9 cellular contexts compared by ENCODE assay signal in the genomic region with DNA sequence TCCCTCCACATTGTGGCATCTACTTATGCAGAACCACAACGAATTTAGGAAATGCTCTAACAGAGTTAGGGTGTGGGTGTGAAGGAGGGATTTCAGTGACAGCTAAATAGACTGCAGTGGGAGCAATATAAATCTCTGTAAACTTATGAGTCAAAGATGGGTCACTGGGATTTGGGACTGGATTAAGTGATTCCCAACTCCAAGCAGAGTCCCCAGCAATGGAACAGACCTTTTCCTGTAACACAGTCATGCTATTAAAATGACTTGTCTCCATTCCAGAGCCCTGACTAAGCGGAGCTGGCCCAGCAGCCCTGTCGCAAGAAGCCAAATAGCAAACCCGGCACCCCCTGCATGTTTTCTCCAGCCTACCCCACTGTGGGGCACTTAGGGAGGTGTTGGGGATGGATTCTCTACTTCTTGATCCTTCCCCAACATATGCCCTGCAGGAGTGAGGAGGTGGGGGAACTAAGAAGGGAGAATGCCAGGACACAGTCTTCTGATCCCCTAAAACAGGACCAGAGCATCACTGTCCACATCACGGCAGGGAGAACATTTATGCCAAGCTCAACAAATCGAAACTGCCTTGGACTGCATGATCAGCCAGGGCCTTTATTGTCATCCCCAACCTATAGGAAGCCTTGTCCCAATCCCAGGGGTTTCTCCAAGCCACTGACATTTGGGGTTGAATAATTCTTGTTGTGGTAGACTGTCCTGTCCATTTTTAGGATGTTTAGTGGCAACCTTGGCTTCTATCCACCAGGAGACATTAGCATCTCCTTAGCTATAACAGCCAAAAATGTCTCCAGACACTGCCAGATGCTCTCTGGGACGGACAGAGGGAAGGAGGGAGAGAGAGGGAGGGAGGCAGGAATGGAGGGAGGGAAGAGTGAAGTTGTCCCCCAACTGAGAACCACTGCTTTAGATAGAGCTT. TPM values are rescaled to one million over a fixed set of nuclear protein-coding genes. Genes with fewer than 3 reads are reported as not detected.
DNase-seq lines count a peak whose midpoint lies in the region; ATAC-seq and TF ChIP-seq lines count a peak whose summit lies in the region.
"Had no signal": no experiment of that assay in that cellular context is flagged by ENCODE, and none has a peak within 500 bp of the region (broad histone marks: within the 10 kb centered on the region; RNA-seq: fewer than 3 reads in every experiment).

No MANE protein-coding gene starts in this region.

- peak; percentile 1; the same call in 1 of the 2 replicates for TF ChIP-seq RAD21 in IMR-90 (IDR thresholded peaks at IDR 0.05; ENCODE audit: low read length)

- H2AK9ac ChIP-seq in IMR-90 (replicated peaks; ENCODE audit: low read depth, low read length, poor library complexity), result peak overlapping the region; percentile 97

- no CpG with 5 or more reads among the region's 7 CpGs for WGBS in IMR-90 (ENCODE audit: extremely low coverage in 2 of 2, insufficient read length in 1 of 2), 2 experiments
- whole genome bisulfite sequencing in lung, 2 donors, result 52 to 65% methylated on average over 7 of the region's 7 CpGs
- 47 to 62% methylated on average over 7 of the region's 7 CpGs for WGBS in upper lobe of left lung, 2 donors
- no CpG with 5 or more reads among the region's 7 CpGs for WGBS in neuronal stem cell (ENCODE audit: extremely low coverage in 2 of 2, insufficient read length in 2 of 2, insufficient replicate concordance in 1 of 2), 2 donors

- POLR2A ChIA-PET in IMR-90 (lab: Charles Lee; ENCODE audit: unreplicated experiment), result interaction anchor here (0.5 to 1.2 kb wide), 5 partner anchors 10 to 115 kb away, joined by 3 to 5 read pairs (median 3); no protein-coding TSS in a partner anchor

- H3K9ac ChIP-seq in IMR-90 (ENCODE audit: low read depth, low read length) (peak overlapping the region; percentile 96), neuronal stem cell (ENCODE audit: low read depth, low read length, poor library complexity) (no peak overlapping the region)

- H3K9me3 ChIP-seq in IMR-90 (ENCODE audit: control insufficient read depth, insufficient read depth, low read length), result no peaks in the 10 kb centered on the region
- no peaks in the 10 kb centered on the region for H3K9me3 ChIP-seq in lung (ENCODE audit: control insufficient read depth in 2 of 2, insufficient read depth in 1 of 2, low read length in 1 of 2)
- H3K9me3 ChIP-seq in upper lobe of left lung, result no peaks in the 10 kb centered on the region
- no peaks in the 10 kb centered on the region for H3K9me3 ChIP-seq in neuronal stem cell (replicated peaks in 1 of 2; ENCODE audit: control insufficient read depth in 2 of 2, insufficient read depth in 1 of 2, low read depth in 1 of 2, low read length in 2 of 2)

- CTCF ChIA-PET in IMR-90 (lab: Yijun Ruan, JAX), result interaction anchor here (1.2 to 1.5 kb wide), 2 partner anchors 31 to 49 kb away, joined by 4 to 9 read pairs; no protein-coding TSS in a partner anchor

- no peaks in the 10 kb centered on the region for H3K9me3 Mint-ChIP-seq in activated naive CD8-positive, alpha-beta T cell treated with anti-CD3 and anti-CD28 coated beads for 36 hours

- DNase-seq in IMR-90 (peak; percentile 96), dedifferentiated amniotic fluid mesenchymal stem cell (ENCODE audit: extremely low spot score) (peak; percentile 85), lung (ENCODE audit: low spot score) (no peak), upper lobe of left lung (peak in 1 of 2 donors; percentile 43), neuronal stem cell (ENCODE audit: low spot score) (no peak)
- no peak for DNase-seq in activated naive CD8-positive, alpha-beta T cell treated with anti-CD3 and anti-CD28 coated beads for 36 hours
- DNase-seq: NCI-H187 had no signal

- no peak overlapping the region for H2BK12ac ChIP-seq in neuronal stem cell (ENCODE audit: low read length)

- no peak overlapping the region for H3K27ac Mint-ChIP-seq in activated naive CD8-positive, alpha-beta T cell treated with anti-CD3 and anti-CD28 coated beads for 36 hours

- TF ChIP-seq EP300 in upper lobe of left lung (IDR thresholded peaks at IDR 0.05), result no peak

- H2AK5ac ChIP-seq in IMR-90 (ENCODE audit: low read depth, low read length) (peak overlapping the region; percentile 98), neuronal stem cell (ENCODE audit: low read depth, low read length) (no peak overlapping the region)

- peak overlapping the region; percentile 98 for H2BK15ac ChIP-seq in IMR-90 (ENCODE audit: low read depth, low read length)
- H2BK15ac ChIP-seq in neuronal stem cell (ENCODE audit: low read length), result no peak overlapping the region

- H2BK120ac ChIP-seq in IMR-90 (ENCODE audit: low read depth, low read length) (peak overlapping the region; percentile 99), neuronal stem cell (ENCODE audit: low read depth, low read length) (no peak overlapping the region)

- H3K27me3 Mint-ChIP-seq in activated naive CD8-positive, alpha-beta T cell treated with anti-CD3 and anti-CD28 coated beads for 36 hours, result peaks cover 3% of the 10 kb centered on the region

- H3K27me3 ChIP-seq in IMR-90 (ENCODE audit: control insufficient read depth, insufficient read depth, low read length), result no peaks in the 10 kb centered on the region
- H3K27me3 ChIP-seq in lung (ENCODE audit: control insufficient read depth, insufficient read depth), result no peaks in the 10 kb centered on the region
- no peaks in the 10 kb centered on the region for H3K27me3 ChIP-seq in upper lobe of left lung
- no peaks in the 10 kb centered on the region for H3K27me3 ChIP-seq in neuronal stem cell (ENCODE audit: control insufficient read depth in 3 of 3, insufficient read depth in 3 of 3, low read depth in 1 of 3, low read length in 3 of 3)

- no TSS peak for BruUV-seq in IMR-90 (replicated peaks; lab: Mats Ljungman, UMichigan)

- no peak overlapping the region; the same call in 1 of the 2 replicates for H3K4me3 ChIP-seq in IMR-90 (ENCODE audit: insufficient read depth, low read depth, low read length)
- no peak overlapping the region for H3K4me3 ChIP-seq in lung
- H3K4me3 ChIP-seq in upper lobe of left lung, result no peak overlapping the region
- H3K4me3 ChIP-seq in neuronal stem cell (ENCODE audit: low read length in 2 of 2), result no peak overlapping the region

- TF ChIP-seq CTCF in IMR-90 (conservative IDR thresholded peaks at IDR 0.05; ENCODE audit: low read depth, low read length) (no peak), lung (IDR thresholded peaks at IDR 0.05; ENCODE audit: control extremely low read depth, extremely low read depth) (no peak), upper lobe of left lung (IDR thresholded peaks at IDR 0.05) (no peak)

- peak overlapping the region; percentile 100 for H3K56ac ChIP-seq in IMR-90 (ENCODE audit: extremely low read depth, insufficient read depth, low read length)

- H3K4me3 Mint-ChIP-seq in activated naive CD8-positive, alpha-beta T cell treated with anti-CD3 and anti-CD28 coated beads for 36 hours, result no peak overlapping the region

- H3K36me3 Mint-ChIP-seq in activated naive CD8-positive, alpha-beta T cell treated with anti-CD3 and anti-CD28 coated beads for 36 hours, result no peaks in the 10 kb centered on the region

- peaks cover 29% of the 10 kb centered on the region for H3K36me3 ChIP-seq in IMR-90 (ENCODE audit: control insufficient read depth, insufficient read depth, low read length)
- peaks cover 0 to 11% of the 10 kb centered on the region in 2 donors for H3K36me3 ChIP-seq in lung (ENCODE audit: control insufficient read depth in 2 of 2, insufficient read depth in 2 of 2, low read length in 2 of 2)
- H3K36me3 ChIP-seq in upper lobe of left lung, result peaks cover 0 to 24% (median 9%) of the 10 kb centered on the region in 4 donors
- H3K36me3 ChIP-seq in neuronal stem cell (replicated peaks in 1 of 2; ENCODE audit: control insufficient read depth in 2 of 2, insufficient read depth in 2 of 2, low read length in 2 of 2), result peaks cover 20 to 72% of the 10 kb centered on the region in 2 donors

- in situ Hi-C loops in IMR-90 (cut with MboI; ENCODE audit: low sequenced_read_pairs), result no loop called here

- H3K27ac ChIP-seq in IMR-90 (ENCODE audit: insufficient read depth, low read length), result peak overlapping the region; percentile 99
- peak overlapping the region; percentile 71 to 81 for H3K27ac ChIP-seq in lung (ENCODE audit: low read depth in 1 of 2, low read length in 1 of 2)
- H3K27ac ChIP-seq in upper lobe of left lung, result peak overlapping the region; percentile 66 to 85 (median 81)
- H3K27ac ChIP-seq in neuronal stem cell (replicated peaks; ENCODE audit: low read length), result no peak overlapping the region

- ATAC-seq in IMR-90 (ENCODE audit: low read depth), result peak; percentile 54
- peak; percentile 51 for ATAC-seq in lung (ENCODE audit: insufficient read depth, low FRiP score)
- ATAC-seq in upper lobe of left lung (ENCODE audit: low FRiP score in 2 of 2), result peak in 1 of 2 donors; percentile 79
- no peak for ATAC-seq in GM19467 (IDR thresholded peaks at IDR 0.05; ENCODE audit: unreplicated experiment)
- ATAC-seq in GM18861 (IDR thresholded peaks at IDR 0.05; ENCODE audit: unreplicated experiment), result no peak

- peak overlapping the region; percentile 98 for H3K18ac ChIP-seq in IMR-90 (ENCODE audit: low read depth, low read length)
- H3K18ac ChIP-seq in neuronal stem cell (ENCODE audit: low read length), result no peak overlapping the region

- H3K4me1 Mint-ChIP-seq in activated naive CD8-positive, alpha-beta T cell treated with anti-CD3 and anti-CD28 coated beads for 36 hours, result peaks cover 8% of the 10 kb centered on the region

- peak overlapping the region; percentile 79 for H2AFZ ChIP-seq in IMR-90 (replicated peaks; ENCODE audit: low read length, poor library complexity)
- H2AFZ ChIP-seq in neuronal stem cell (ENCODE audit: low read length), result no peak overlapping the region

- peak overlapping the region; percentile 99 for H3K14ac ChIP-seq in IMR-90 (replicated peaks; ENCODE audit: low read depth, low read length)
- H3K14ac ChIP-seq in neuronal stem cell (ENCODE audit: low read length), result no peak overlapping the region

- intact Hi-C loops in IMR-90 (cut with micrococcal nuclease), result loop anchor here (2.0 to 10.0 kb wide), 6 partner anchors 31 to 195 kb away; a partner anchor contains a TSS

- no peaks in the 10 kb centered on the region for H4K20me1 ChIP-seq in IMR-90 (ENCODE audit: insufficient read depth, low read length)

- H4K8ac ChIP-seq in IMR-90 (ENCODE audit: low read depth in 2 of 2, low read length in 2 of 2) (peak overlapping the region; percentile 94 to 99), neuronal stem cell (ENCODE audit: low read depth, low read length) (no peak overlapping the region)

- dilution Hi-C loops in IMR-90 (cut with HindIII; ENCODE audit: low sequenced_read_pairs, unreplicated experiment), result no loop called here

- TF ChIP-seq POLR2A in IMR-90 (IDR thresholded peaks at IDR 0.05; ENCODE audit: low read depth, low read length) (no peak), upper lobe of left lung (IDR thresholded peaks at IDR 0.05) (no peak)

- H3K4me1 ChIP-seq in IMR-90 (ENCODE audit: control insufficient read depth, insufficient read depth, low read length) (peaks cover 62% of the 10 kb centered on the region), lung (ENCODE audit: control insufficient read depth in 2 of 2, insufficient read depth in 2 of 2, low read length in 2 of 2) (peaks cover 29 to 48% of the 10 kb centered on the region in 2 donors), upper lobe of left lung (peaks cover 67 to 77% (median 73%) of the 10 kb centered on the region in 4 donors), neuronal stem cell (ENCODE audit: control insufficient read depth in 2 of 2, insufficient read depth in 1 of 2, low read depth in 1 of 2, low read length in 2 of 2) (peaks cover 13 to 34% of the 10 kb centered on the region in 2 donors)

- peak overlapping the region; percentile 97 for H4K5ac ChIP-seq in IMR-90 (ENCODE audit: low read depth, low read length)

- peak overlapping the region; percentile 99 for H2BK5ac ChIP-seq in IMR-90 (ENCODE audit: low read depth, low read length, poor library complexity, severe bottlenecking)
- no peak overlapping the region for H2BK5ac ChIP-seq in neuronal stem cell (ENCODE audit: low read length)

- H2BK20ac ChIP-seq in IMR-90 (ENCODE audit: low read depth, low read length), result peak overlapping the region; percentile 98

- peaks cover 19 to 85% of the 10 kb centered on the region in 2 experiments; a peak in 3 of 4 replicates for H3K79me1 ChIP-seq in IMR-90 (ENCODE audit: low read depth in 1 of 2, low read length in 2 of 2)
- H3K79me1 ChIP-seq in neuronal stem cell (ENCODE audit: low read depth, low read length), result no peaks in the 10 kb centered on the region

- H3K4me2 ChIP-seq in IMR-90 (ENCODE audit: low read depth, low read length), result peak overlapping the region; percentile 76
- no peak overlapping the region for H3K4me2 ChIP-seq in neuronal stem cell (ENCODE audit: insufficient read depth, low read length, poor library complexity, severe bottlenecking)

- H3K23ac ChIP-seq in IMR-90 (ENCODE audit: low read depth, low read length) (peak overlapping the region; percentile 100), neuronal stem cell (ENCODE audit: low read depth, low read length, poor library complexity) (no peak overlapping the region)

- H4K91ac ChIP-seq in IMR-90 (ENCODE audit: insufficient read depth, low read depth, low read length) (peak overlapping the region; percentile 100), neuronal stem cell (ENCODE audit: low read depth, low read length, poor library complexity) (no peak overlapping the region)

- H3K9me1 ChIP-seq in IMR-90 (ENCODE audit: insufficient read depth, low read length), result peaks cover 70% of the 10 kb centered on the region

- peak overlapping the region; percentile 100 for H3K4ac ChIP-seq in IMR-90 (ENCODE audit: low read depth, low read length)
- no peak overlapping the region for H3K4ac ChIP-seq in neuronal stem cell (ENCODE audit: low read length)

RNA-seq across cellular contexts. Expression of a gene that starts 36.9 kb away (rescaled TPM):
- total RNA-seq in IMR-90 (2012; rRNA removed) (451 and 786 TPM in 2 replicates), lung (1,000 to 10,000 TPM in 1 of 2 donors, 100 to 1,000 TPM in 1; 673 to 1,085 TPM), upper lobe of left lung (1,000 to 10,000 TPM in 1 of 6 donors, 100 to 1,000 TPM in 5; 652 to 1,317 (median 861) TPM)
- polyA plus RNA-seq in IMR-90 (2012; rRNA removed) (849 and 1,003 TPM in 2 replicates), lung (1,000 to 10,000 TPM; 1,741 to 4,912 TPM)
- 588 and 616 TPM in 2 replicates for polyA plus RNA-seq in IMR-90 (2012; cell fraction: cytosol; rRNA removed)
- 179 and 302 TPM in 2 replicates for polyA plus RNA-seq in IMR-90 (2012; cell fraction: nucleus; rRNA removed; ENCODE audit: low replicate concordance)
- total RNA-seq in activated naive CD8-positive, alpha-beta T cell treated with anti-CD3 and anti-CD28 coated beads for 36 hours, result 1,000 to 10,000 TPM; 1,128 to 1,154 TPM
- polyA plus RNA-seq in neuronal stem cell (2013, experiment 1 of 2), result 2,211 TPM
- 2,173 TPM for polyA plus RNA-seq in neuronal stem cell (2013, experiment 2 of 2)

RNA-seq across cellular contexts. Expression of a gene that starts 37.1 kb away (rescaled TPM):
- total RNA-seq in IMR-90 (2012; rRNA removed), result 3.9 and 5.0 TPM in 2 replicates
- 4.1 and 4.4 TPM in 2 replicates for polyA plus RNA-seq in IMR-90 (2012; rRNA removed)
- polyA plus RNA-seq in IMR-90 (2012; cell fraction: cytosol; rRNA removed), result 1.6 and 3.7 TPM in 2 replicates
- 23.4 and 26.7 TPM in 2 replicates for polyA plus RNA-seq in IMR-90 (2012; cell fraction: nucleus; rRNA removed; ENCODE audit: low replicate concordance)
- total RNA-seq in lung, result 10 to 100 TPM; 20.0 to 23.9 TPM
- 1 to 10 TPM; 2.0 to 2.6 TPM for polyA plus RNA-seq in lung
- total RNA-seq in upper lobe of left lung, result 100 to 1,000 TPM in 1 of 6 donors, 10 to 100 TPM in 3, 1 to 10 TPM in 2; 4.9 to 126 (median 11.2) TPM
- 10 to 100 TPM; 22.2 to 23.0 TPM for total RNA-seq in activated naive CD8-positive, alpha-beta T cell treated with anti-CD3 and anti-CD28 coated beads for 36 hours
- polyA plus RNA-seq in neuronal stem cell (2013, experiment 1 of 2), result 1.3 TPM
- polyA plus RNA-seq in neuronal stem cell (2013, experiment 2 of 2), result 1.3 TPM

Comparison
In these comparisons a context has a peak if more than half of its experiments do, and no peak if none do; other contexts are left out.
1. ATAC-seq: peak in IMR-90 (single experiment) and lung (single experiment); none in GM19467 (single experiment) and GM18861 (single experiment).
2. DNase-seq: peak in IMR-90 (single experiment) and dedifferentiated amniotic fluid mesenchymal stem cell (single experiment); none in lung (single experiment), activated naive CD8-positive, alpha-beta T cell treated with anti-CD3 and anti-CD28 coated beads for 36 hours (single experiment) and neuronal stem cell (single experiment).